19 cellular contexts compared by ENCODE assay signal in genomic region chr15:64970696-64971095, GRCh38. TPM values are rescaled to one million over a fixed set of nuclear protein-coding genes. Genes with fewer than 3 reads are reported as not detected.
A peak's percentile ranks its signal among the peaks of the same experiment; 100 is the strongest.
DNase-seq lines count a peak whose midpoint lies in the region; ATAC-seq and TF ChIP-seq lines count a peak whose summit lies in the region.
"Had no signal": no experiment of that assay in that cellular context is flagged by ENCODE, and none has a peak within 500 bp of the region (broad histone marks: within the 10 kb centered on the region; RNA-seq: fewer than 3 reads in every experiment).

No MANE protein-coding gene starts in this region.

- TF ChIP-seq CTCF in right atrium auricular region (IDR thresholded peaks at IDR 0.05) (no peak), upper lobe of right lung (IDR thresholded peaks at IDR 0.05) (no peak)

- no peaks in the 10 kb centered on the region for H3K4me1 ChIP-seq in right atrium auricular region
- H3K4me1 ChIP-seq in upper lobe of right lung: no peaks in the 10 kb centered on the region
- H3K4me1 ChIP-seq: BLaER1 had no signal

- H3K9me3 ChIP-seq in right atrium auricular region (no peaks in the 10 kb centered on the region), upper lobe of right lung (no peaks in the 10 kb centered on the region)
- H3K9me3 ChIP-seq: BLaER1 had no signal

- intact Hi-C loops in left ventricle myocardium superior (cut with micrococcal nuclease): no loop called here
- intact Hi-C loops in upper lobe of right lung (cut with DNase I): no loop called here

- no peak for DNase-seq in left ventricle myocardium superior
- no peak for DNase-seq in right atrium auricular region (ENCODE audit: low spot score)
- peak; percentile 27 to 60 for DNase-seq in NOMO-1 (lab: John Stamatoyannopoulos, UW; ENCODE audit: unreplicated experiment in 2 of 2)
- peak; percentile 56 for DNase-seq in SKM-1 treated with dmso at 0.1 percent for 144 hours (lab: John Stamatoyannopoulos, UW; ENCODE audit: unreplicated experiment)
- peak; percentile 74 for DNase-seq in upper lobe of right lung
- no peak for DNase-seq in NCI-H1417 treated with DMSO at 0.1 percent for 48 hours (lab: John Stamatoyannopoulos, UW)
- DNase-seq: CD4-positive, alpha-beta T cell; Kasumi-1; NCI-H1048; NCI-H1436; NCI-H187 treated with DMSO at 0.1 percent for 48 hours; NCI-H446; NCI-H526; PC-3; SHP77 had no signal

- no peaks in the 10 kb centered on the region for H3K27me3 ChIP-seq in right atrium auricular region
- H3K27me3 ChIP-seq in upper lobe of right lung: no peaks in the 10 kb centered on the region
- H3K27me3 ChIP-seq: BLaER1 had no signal

- H3K27ac ChIP-seq in right atrium auricular region: no peak overlapping the region
- no peak overlapping the region for H3K27ac ChIP-seq in upper lobe of right lung
- H3K27ac ChIP-seq: BLaER1 had no signal

- ATAC-seq in left ventricle myocardium superior (peak; percentile 13), upper lobe of right lung (peak; percentile 85), HG02938 (IDR thresholded peaks at IDR 0.05; ENCODE audit: unreplicated experiment) (no peak), GM18870 (IDR thresholded peaks at IDR 0.05; ENCODE audit: unreplicated experiment) (no peak)
- ATAC-seq: HepG2, PC-3 had no signal

- no peak overlapping the region for H3K4me3 ChIP-seq in right atrium auricular region
- H3K4me3 ChIP-seq in upper lobe of right lung: no peak overlapping the region
- H3K4me3 ChIP-seq: BLaER1 had no signal

- H3K36me3 ChIP-seq in right atrium auricular region (peaks cover 80% of the 10 kb centered on the region), upper lobe of right lung (peaks cover 92% of the 10 kb centered on the region)

RNA-seq across cellular contexts. Expression of gene SPG21, which starts 19.0 kb away (rescaled TPM):
- total RNA-seq in left ventricle myocardium superior: 47.8 TPM
- 10 to 100 TPM; 48.8 to 52.8 TPM for total RNA-seq in right atrium auricular region
- total RNA-seq in upper lobe of right lung: 107 TPM

RNA-seq across cellular contexts. Expression of gene MTFMT, which starts 58.7 kb away (rescaled TPM):
- total RNA-seq in left ventricle myocardium superior (20.4 TPM), right atrium auricular region (10 to 100 TPM; 24.1 to 25.9 TPM), upper lobe of right lung (13.7 TPM)

RNA-seq across cellular contexts. Expression of gene ANKDD1A, which starts 59.0 kb away (rescaled TPM):
- 1.3 TPM for total RNA-seq in left ventricle myocardium superior
- 1 to 10 TPM in 1 of 2 donors, under 1 TPM in 1; 0.96 to 2.2 TPM for total RNA-seq in right atrium auricular region
- 6.0 TPM for total RNA-seq in upper lobe of right lung

Comparison
In these comparisons a context has a peak if more than half of its experiments do, and no peak if none do; other contexts are left out.
1. ATAC-seq: peak in left ventricle myocardium superior (single experiment) and upper lobe of right lung (single experiment); none in HG02938 (single experiment) and GM18870 (single experiment).
2. DNase-seq: peak in NOMO-1 (2 of 2), SKM-1 treated with dmso at 0.1 percent for 144 hours (single experiment) and upper lobe of right lung (single experiment); none in left ventricle myocardium superior (single experiment), right atrium auricular region (single experiment) and NCI-H1417 treated with DMSO at 0.1 percent for 48 hours (single experiment).